In the genomic region with DNA sequence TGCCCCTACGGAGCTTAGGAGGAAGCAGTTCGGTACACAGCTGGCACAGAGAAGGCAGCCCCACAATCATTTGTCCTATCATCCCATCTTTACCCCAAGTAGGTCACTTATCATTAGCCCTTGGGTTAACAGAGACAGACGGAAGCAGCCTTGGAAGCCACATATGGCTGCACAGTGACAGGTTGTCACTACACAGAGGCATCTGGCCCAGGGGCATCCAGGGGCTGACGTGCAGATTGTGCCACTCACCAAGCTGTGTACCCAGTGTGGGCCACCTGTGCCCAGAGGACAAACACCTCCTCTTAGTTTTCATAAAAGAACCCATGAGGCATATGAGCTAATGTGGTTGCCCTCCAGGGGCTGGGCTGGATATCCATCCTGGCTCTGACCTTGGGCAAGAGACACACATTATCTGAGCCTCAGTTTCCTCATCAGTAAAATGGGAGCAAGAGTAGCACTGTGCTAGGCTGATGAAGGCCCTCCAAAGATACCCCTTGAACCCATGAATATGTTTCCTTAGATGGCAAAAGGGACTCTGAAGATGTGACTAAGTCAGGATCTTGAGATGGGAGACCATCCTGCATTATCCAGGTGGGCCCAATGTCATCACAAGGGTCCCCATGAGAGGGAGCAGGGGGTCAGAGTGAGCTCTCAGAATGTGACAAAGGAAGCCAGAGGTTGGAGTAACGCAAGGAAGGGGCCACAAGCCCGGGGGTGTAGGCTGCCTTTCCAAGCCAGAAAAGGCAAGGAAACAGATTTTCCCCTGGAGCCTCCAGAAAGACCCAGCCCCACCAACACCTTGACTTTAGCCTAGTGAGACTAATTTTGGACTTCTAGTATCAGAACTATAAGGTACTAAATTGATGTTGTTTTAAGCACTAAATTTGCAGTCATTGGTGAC, we compare ENCODE assay signal across 1 cellular context.
TF ChIP-seq lines count a peak whose summit lies in the region.

No MANE protein-coding gene starts in this region.

TF ChIP-seq in HepG2, 621 proteins besides CTCF, POLR2A, EP300 and RAD21 (continued from another document):
- TF ChIP-seq ZNF629 (CRISPR knock-in tag; conservative IDR thresholded peaks at IDR 0.05), result 0 out of 2 replicates have a peak, but pooled peaks have one; percentile 19
